8 cellular contexts compared by ENCODE assay signal in the genomic region with DNA sequence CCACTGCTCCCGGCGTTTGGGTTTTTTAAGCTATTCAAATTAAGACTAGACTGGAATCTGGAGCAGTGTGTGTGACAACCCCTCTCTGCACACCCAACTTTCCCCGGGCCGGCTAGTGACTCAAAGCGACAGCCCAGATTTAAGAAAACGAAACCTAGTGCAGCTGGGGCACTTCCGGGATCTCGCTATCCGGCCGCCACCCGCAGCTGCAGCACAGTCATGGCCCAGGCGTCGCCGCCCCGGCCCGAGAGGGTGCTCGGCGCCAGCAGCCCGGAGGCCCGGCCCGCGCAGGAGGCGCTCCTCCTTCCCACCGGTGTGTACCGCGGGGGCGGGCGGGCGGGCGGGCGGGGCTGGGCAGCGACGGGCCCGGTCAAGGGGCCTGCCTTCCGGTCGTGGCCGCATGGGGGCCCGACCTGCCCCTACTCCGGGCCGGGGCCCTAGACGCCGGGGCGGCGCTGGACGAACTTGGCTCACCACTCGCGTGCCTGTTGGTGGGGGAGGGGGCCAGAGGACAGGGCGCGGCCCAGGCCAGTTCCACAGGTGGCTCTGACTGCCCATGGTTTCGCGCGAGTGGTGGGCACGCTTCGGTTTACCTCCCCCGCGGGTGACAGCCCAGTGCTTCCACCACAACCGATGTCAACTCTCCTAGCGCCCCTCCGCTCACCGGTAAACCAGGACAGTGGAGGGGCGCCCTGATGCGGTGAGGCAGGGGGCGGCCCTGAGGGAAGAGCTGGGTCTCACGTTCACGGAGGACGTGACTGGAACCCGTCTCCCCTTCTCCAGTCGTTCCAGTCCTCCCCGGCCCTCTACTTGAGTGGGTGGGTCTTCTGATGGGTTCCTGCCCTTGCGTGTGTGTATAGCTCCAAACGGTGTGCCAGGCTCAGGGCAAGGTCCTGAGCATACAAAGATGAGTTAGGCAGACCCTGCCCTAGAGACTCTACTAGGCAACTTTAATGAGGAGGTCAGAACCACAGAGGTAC. TPM values are rescaled to one million over a fixed set of nuclear protein-coding genes. Genes with fewer than 3 reads are reported as not detected.
DNase-seq lines count a peak whose midpoint lies in the region; ATAC-seq, FAIRE-seq and TF ChIP-seq lines count a peak whose summit lies in the region.

Gene PHF11 (plus strand): TSS at position 171 of the 980 bp plus-strand sequence. CDS start 49 bp downstream, at position 220.

- ATAC-seq in HG02571 (IDR thresholded peaks at IDR 0.05; ENCODE audit: unreplicated experiment) (peak; percentile 81), left lobe of liver (peak; percentile 87)

- DNase-seq in GM12892 (ENCODE audit: insufficient read length), result peak; percentile 67
- DNase-seq in NCI-H1048 (lab: John Stamatoyannopoulos, UW), result peak; percentile 4
- peak; percentile 69 to 86 for DNase-seq in activated CD4-positive, alpha-beta T cell treated with anti-CD3 and anti-CD28 coated beads, Interleukin-2, amount 50 U/mL, for 24 hours (ENCODE audit: low read depth in 1 of 2, low spot score in 1 of 2)
- peak; percentile 64 for DNase-seq in dedifferentiated amniotic fluid mesenchymal stem cell (ENCODE audit: extremely low spot score)
- peak; percentile 85 for DNase-seq in left lobe of liver (ENCODE audit: low spot score)
- DNase-seq in stimulated activated CD4-positive, alpha-beta T cell treated with anti-CD3 and anti-CD28 coated beads, Interleukin-2, amount 100 ng/mL, for 48 hours, result peak; percentile 78 to 79
- no peak for DNase-seq in cerebellar nuclear complex (lab: John Stamatoyannopoulos, UW)

- TF ChIP-seq POLR2A in GM12892 (IDR thresholded peaks at IDR 0.05; ENCODE audit: low read depth, low read length), result peak; percentile 78; the same call in 1 of the 2 replicates

- peak; percentile 92 for FAIRE-seq in GM12892 (lab: Jason Lieb, UNC)

RNA-seq across cellular contexts. Expression of gene PHF11, which starts in this region (rescaled TPM):
- 46.5 TPM for polyA plus RNA-seq in GM12892 (2012; ENCODE audit: missing spikeins)
- total RNA-seq in left lobe of liver, result 11.7 TPM

Comparison
In these comparisons a context has a peak if more than half of its experiments do, and no peak if none do; other contexts are left out.
1. DNase-seq: peak in GM12892 (single experiment), NCI-H1048 (single experiment), activated CD4-positive, alpha-beta T cell treated with anti-CD3 and anti-CD28 coated beads, Interleukin-2, amount 50 U/mL, for 24 hours (2 of 2), dedifferentiated amniotic fluid mesenchymal stem cell (single experiment), left lobe of liver (single experiment) and stimulated activated CD4-positive, alpha-beta T cell treated with anti-CD3 and anti-CD28 coated beads, Interleukin-2, amount 100 ng/mL, for 48 hours (2 of 2); none in cerebellar nuclear complex (0 of 2).